In the genomic region with DNA sequence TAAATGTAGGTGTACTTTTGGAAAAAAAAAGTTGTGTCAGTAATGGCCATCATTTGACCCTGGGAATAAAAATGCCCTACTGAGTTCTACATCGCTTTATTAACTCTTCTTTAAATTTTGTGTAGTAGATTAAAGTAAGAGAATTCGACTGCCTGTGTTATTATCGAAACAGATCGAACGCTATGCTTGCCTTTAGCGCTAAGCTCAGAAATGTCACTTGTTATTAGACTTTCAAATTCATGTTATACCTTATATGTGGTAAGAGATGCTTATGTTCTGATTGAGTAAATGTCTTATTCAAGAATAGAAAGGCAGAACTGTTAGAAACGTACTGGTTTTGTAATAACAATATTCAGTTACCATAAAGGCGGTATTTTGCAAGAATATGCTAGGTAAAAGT, we compare ENCODE assay signal across 8 cellular contexts. TPM values are rescaled to one million over a fixed set of nuclear protein-coding genes. Genes with fewer than 3 reads are reported as not detected.
A peak's percentile ranks its signal among the peaks of the same experiment; 100 is the strongest.
DNase-seq lines count a peak whose midpoint lies in the region; ATAC-seq and TF ChIP-seq lines count a peak whose summit lies in the region.

No MANE protein-coding gene starts in this region.

- TF ChIP-seq EP300 in SK-N-SH (IDR thresholded peaks at IDR 0.05; ENCODE audit: borderline replicate concordance in 1 of 2, low read depth in 1 of 2, low read length in 1 of 2): no peak

- H3K79me2 ChIP-seq in SK-N-SH (ENCODE audit: insufficient read depth): peaks cover 64% of the 10 kb centered on the region

- peaks cover 9 to 28% of the 10 kb centered on the region in 2 experiments for H3K4me1 ChIP-seq in SK-N-SH (ENCODE audit: control insufficient read depth in 1 of 2, insufficient read depth in 2 of 2, low read depth in 1 of 2, low read length in 1 of 2)
- peaks cover 6% of the 10 kb centered on the region for H3K4me1 ChIP-seq in iPS-15b (ENCODE audit: control insufficient read depth, insufficient read depth, low read length)

- H3F3A ChIP-seq in SK-N-SH (replicated peaks; ENCODE audit: insufficient read depth): peaks cover 10% of the 10 kb centered on the region

- H3K36me3 Mint-ChIP-seq in activated naive CD8-positive, alpha-beta T cell treated with anti-CD3 and anti-CD28 coated beads for 36 hours: peaks cover 39% of the 10 kb centered on the region
- peaks cover 12 to 14% of the 10 kb centered on the region in 2 donors for H3K36me3 Mint-ChIP-seq in stimulated activated naive B cell treated with anti-CD40 and anti-IgM and Interleukin-4, amounts not matched to agents 10 μg/mL and 1 μg/mL and 100 μg/mL, for 72 hours

- H3K9me2 ChIP-seq in SK-N-SH: no peaks in the 10 kb centered on the region

- H3K9me3 ChIP-seq in SK-N-SH (no peaks in the 10 kb centered on the region), iPS-15b (ENCODE audit: control insufficient read depth, insufficient read depth, low read length) (no peaks in the 10 kb centered on the region)

- peaks cover 10% of the 10 kb centered on the region for H3K9me3 Mint-ChIP-seq in activated naive CD8-positive, alpha-beta T cell treated with anti-CD3 and anti-CD28 coated beads for 36 hours
- H3K9me3 Mint-ChIP-seq in stimulated activated naive B cell treated with anti-CD40 and anti-IgM and Interleukin-4, amounts not matched to agents 10 μg/mL and 1 μg/mL and 100 μg/mL, for 72 hours: no peaks in the 10 kb centered on the region

- H3K27ac ChIP-seq in SK-N-SH (ENCODE audit: low read depth in 2 of 2, low read length in 1 of 2): peak overlapping the region in 1 of 2 experiments; percentile 92; a peak in 1 of 4 replicates

- no peak overlapping the region for H3K27ac Mint-ChIP-seq in activated naive CD8-positive, alpha-beta T cell treated with anti-CD3 and anti-CD28 coated beads for 36 hours
- no peak overlapping the region for H3K27ac Mint-ChIP-seq in stimulated activated naive B cell treated with anti-CD40 and anti-IgM and Interleukin-4, amounts not matched to agents 10 μg/mL and 1 μg/mL and 100 μg/mL, for 72 hours

- no peaks in the 10 kb centered on the region for H3K27me3 ChIP-seq in SK-N-SH (ENCODE audit: insufficient read depth)
- H3K27me3 ChIP-seq in iPS-15b (ENCODE audit: control insufficient read depth, insufficient read depth, low read length): no peaks in the 10 kb centered on the region

- no peak for TF ChIP-seq RAD21 in SK-N-SH (IDR thresholded peaks at IDR 0.05; ENCODE audit: low read length)

- H3K36me3 ChIP-seq in SK-N-SH (replicated peaks in 1 of 2; ENCODE audit: control insufficient read depth in 1 of 2, insufficient read depth in 2 of 2, low read length in 1 of 2) (no peaks in the 10 kb centered on the region), iPS-15b (ENCODE audit: control insufficient read depth, insufficient read depth, low read length) (no peaks in the 10 kb centered on the region)

- peak overlapping the region; percentile 92 for H3K4me3 Mint-ChIP-seq in activated naive CD8-positive, alpha-beta T cell treated with anti-CD3 and anti-CD28 coated beads for 36 hours
- peak overlapping the region; percentile 97 to 99 for H3K4me3 Mint-ChIP-seq in stimulated activated naive B cell treated with anti-CD40 and anti-IgM and Interleukin-4, amounts not matched to agents 10 μg/mL and 1 μg/mL and 100 μg/mL, for 72 hours

- 95% methylated on average over 8 of the region's 8 CpGs for WGBS in SK-N-SH (ENCODE audit: low lambda C conversion rate)

- H3K9ac ChIP-seq in SK-N-SH (peak overlapping the region; percentile 95; the same call in 1 of the 2 replicates), iPS-15b (ENCODE audit: low read depth, low read length) (peak overlapping the region; percentile 97)

- no peak for TF ChIP-seq CTCF in SK-N-SH (IDR thresholded peaks at IDR 0.05)

- DNase-seq in SK-N-SH (no peak), midbrain (lab: John Stamatoyannopoulos, UW) (no peak)
- no peak for DNase-seq in activated naive CD8-positive, alpha-beta T cell treated with anti-CD3 and anti-CD28 coated beads for 36 hours
- no peak for DNase-seq in stimulated activated naive B cell treated with anti-CD40 and anti-IgM and Interleukin-4, amounts not matched to agents 10 μg/mL and 1 μg/mL and 100 μg/mL, for 72 hours

- H3K4me1 Mint-ChIP-seq in activated naive CD8-positive, alpha-beta T cell treated with anti-CD3 and anti-CD28 coated beads for 36 hours: peaks cover 57% of the 10 kb centered on the region
- peaks cover 14 to 54% of the 10 kb centered on the region in 2 donors for H3K4me1 Mint-ChIP-seq in stimulated activated naive B cell treated with anti-CD40 and anti-IgM and Interleukin-4, amounts not matched to agents 10 μg/mL and 1 μg/mL and 100 μg/mL, for 72 hours

- peak overlapping the region; percentile 80 to 96; a peak in 3 of 4 replicates for H3K4me3 ChIP-seq in SK-N-SH (ENCODE audit: low read depth in 2 of 2, low read length in 1 of 2)
- H3K4me3 ChIP-seq in iPS-15b (ENCODE audit: low read depth, low read length): peak overlapping the region; percentile 95

- peaks cover 18% of the 10 kb centered on the region; the same call in 1 of the 2 replicates for H4K20me1 ChIP-seq in SK-N-SH (ENCODE audit: insufficient read depth)

- CTCF ChIA-PET in SK-N-SH (lab: Yijun Ruan, JAX): interaction anchor here (1.6 to 2.4 kb wide), 2 partner anchors 18 to 144 kb away, joined by 7 to 8 read pairs; no protein-coding TSS in a partner anchor

- POLR2A ChIA-PET in SK-N-SH (lab: Yijun Ruan, JAX): interaction anchor here (1.9 kb wide), 1 partner anchor 255 kb away, joined by 10 read pairs; a partner anchor contains a TSS

- no peak for ATAC-seq in SK-N-SH treated with all-trans-retinoic acid at 6 μM for 48 hours
- no peak for ATAC-seq in stimulated activated naive B cell treated with anti-CD40 and anti-IgM and Interleukin-4, amounts not matched to agents 10 μg/mL and 1 μg/mL and 100 μg/mL, for 72 hours (replicated peaks)
- ATAC-seq in GM21390 (IDR thresholded peaks at IDR 0.05; ENCODE audit: unreplicated experiment): no peak
- no peak for ATAC-seq in GM18517 (IDR thresholded peaks at IDR 0.05; ENCODE audit: unreplicated experiment)

- no peak overlapping the region for H2AFZ ChIP-seq in SK-N-SH (ENCODE audit: low read depth)

- peak overlapping the region; percentile 80 for H3K4me2 ChIP-seq in SK-N-SH

- no peaks in the 10 kb centered on the region for H3K27me3 Mint-ChIP-seq in activated naive CD8-positive, alpha-beta T cell treated with anti-CD3 and anti-CD28 coated beads for 36 hours
- H3K27me3 Mint-ChIP-seq in stimulated activated naive B cell treated with anti-CD40 and anti-IgM and Interleukin-4, amounts not matched to agents 10 μg/mL and 1 μg/mL and 100 μg/mL, for 72 hours: no peaks in the 10 kb centered on the region

TF ChIP-seq in SK-N-SH, 30 proteins besides CTCF, POLR2A, EP300 and RAD21:
- TF ChIP-seq, protein P1, sequence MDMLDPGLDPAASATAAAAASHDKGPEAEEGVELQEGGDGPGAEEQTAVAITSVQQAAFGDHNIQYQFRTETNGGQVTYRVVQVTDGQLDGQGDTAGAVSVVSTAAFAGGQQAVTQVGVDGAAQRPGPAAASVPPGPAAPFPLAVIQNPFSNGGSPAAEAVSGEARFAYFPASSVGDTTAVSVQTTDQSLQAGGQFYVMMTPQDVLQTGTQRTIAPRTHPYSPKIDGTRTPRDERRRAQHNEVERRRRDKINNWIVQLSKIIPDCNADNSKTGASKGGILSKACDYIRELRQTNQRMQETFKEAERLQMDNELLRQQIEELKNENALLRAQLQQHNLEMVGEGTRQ (IDR thresholded peaks at IDR 0.05; ENCODE audit: borderline replicate concordance, low read depth, low read length): no peak

TF ChIP-seq in SK-N-SH treated with all-trans-retinoic acid at 6 μM for 48 hours, 23 proteins besides CTCF, POLR2A, EP300 and RAD21 (continues in another document):
- no peak for TF ChIP-seq ESRRG (CRISPR knock-in tag; IDR thresholded peaks at IDR 0.05)
- no peak for TF ChIP-seq OSR1 (CRISPR knock-in tag; IDR thresholded peaks at IDR 0.05)
- TF ChIP-seq, protein P2, sequence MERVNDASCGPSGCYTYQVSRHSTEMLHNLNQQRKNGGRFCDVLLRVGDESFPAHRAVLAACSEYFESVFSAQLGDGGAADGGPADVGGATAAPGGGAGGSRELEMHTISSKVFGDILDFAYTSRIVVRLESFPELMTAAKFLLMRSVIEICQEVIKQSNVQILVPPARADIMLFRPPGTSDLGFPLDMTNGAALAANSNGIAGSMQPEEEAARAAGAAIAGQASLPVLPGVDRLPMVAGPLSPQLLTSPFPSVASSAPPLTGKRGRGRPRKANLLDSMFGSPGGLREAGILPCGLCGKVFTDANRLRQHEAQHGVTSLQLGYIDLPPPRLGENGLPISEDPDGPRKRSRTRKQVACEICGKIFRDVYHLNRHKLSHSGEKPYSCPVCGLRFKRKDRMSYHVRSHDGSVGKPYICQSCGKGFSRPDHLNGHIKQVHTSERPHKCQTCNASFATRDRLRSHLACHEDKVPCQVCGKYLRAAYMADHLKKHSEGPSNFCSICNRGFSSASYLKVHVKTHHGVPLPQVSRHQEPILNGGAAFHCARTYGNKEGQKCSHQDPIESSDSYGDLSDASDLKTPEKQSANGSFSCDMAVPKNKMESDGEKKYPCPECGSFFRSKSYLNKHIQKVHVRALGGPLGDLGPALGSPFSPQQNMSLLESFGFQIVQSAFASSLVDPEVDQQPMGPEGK (CRISPR knock-in tag; IDR thresholded peaks at IDR 0.05; ENCODE audit: borderline replicate concordance): no peak
- no peak for TF ChIP-seq BACH2 (CRISPR knock-in tag; IDR thresholded peaks at IDR 0.05; ENCODE audit: borderline replicate concordance)
- no peak for TF ChIP-seq ZFP30 (CRISPR knock-in tag; IDR thresholded peaks at IDR 0.05)
- TF ChIP-seq ZFP3 (CRISPR knock-in tag; IDR thresholded peaks at IDR 0.05): no peak
- TF ChIP-seq GLIS3 (CRISPR knock-in tag; IDR thresholded peaks at IDR 0.05): no peak
- TF ChIP-seq PPARA (CRISPR knock-in tag; IDR thresholded peaks at IDR 0.05; ENCODE audit: borderline replicate concordance): no peak
- TF ChIP-seq, protein P3, sequence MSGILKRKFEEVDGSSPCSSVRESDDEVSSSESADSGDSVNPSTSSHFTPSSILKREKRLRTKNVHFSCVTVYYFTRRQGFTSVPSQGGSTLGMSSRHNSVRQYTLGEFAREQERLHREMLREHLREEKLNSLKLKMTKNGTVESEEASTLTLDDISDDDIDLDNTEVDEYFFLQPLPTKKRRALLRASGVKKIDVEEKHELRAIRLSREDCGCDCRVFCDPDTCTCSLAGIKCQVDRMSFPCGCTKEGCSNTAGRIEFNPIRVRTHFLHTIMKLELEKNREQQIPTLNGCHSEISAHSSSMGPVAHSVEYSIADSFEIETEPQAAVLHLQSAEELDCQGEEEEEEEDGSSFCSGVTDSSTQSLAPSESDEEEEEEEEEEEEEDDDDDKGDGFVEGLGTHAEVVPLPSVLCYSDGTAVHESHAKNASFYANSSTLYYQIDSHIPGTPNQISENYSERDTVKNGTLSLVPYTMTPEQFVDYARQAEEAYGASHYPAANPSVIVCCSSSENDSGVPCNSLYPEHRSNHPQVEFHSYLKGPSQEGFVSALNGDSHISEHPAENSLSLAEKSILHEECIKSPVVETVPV (CRISPR knock-in tag; IDR thresholded peaks at IDR 0.05): no peak
- TF ChIP-seq RARB (CRISPR knock-in tag; IDR thresholded peaks at IDR 0.05): no peak

RNA-seq across cellular contexts. Expression of a gene that starts 1.4 kb away (rescaled TPM):
- 30.1 and 39.1 TPM in 2 replicates for polyA plus RNA-seq in SK-N-SH (2012; rRNA removed)
- 55.9 and 74.5 TPM in 2 replicates for polyA plus RNA-seq in SK-N-SH (2012; cell fraction: cytosol; rRNA removed)
- 10.6 and 24.6 TPM in 2 replicates for polyA plus RNA-seq in SK-N-SH (2012; cell fraction: nucleus; rRNA removed)
- total RNA-seq in activated naive CD8-positive, alpha-beta T cell treated with anti-CD3 and anti-CD28 coated beads for 36 hours: 10 to 100 TPM; 70.0 to 71.5 TPM
